1 cellular context compared by ENCODE assay signal in genomic region chr7:69597278-69598076, GRCh38.
TF ChIP-seq lines count a peak whose summit lies in the region.

No MANE protein-coding gene starts in this region.

TF ChIP-seq in GM12878, 131 proteins besides CTCF, POLR2A, EP300 and RAD21 (continued from another document):
- TF ChIP-seq E4F1 (IDR thresholded peaks at IDR 0.05; ENCODE audit: borderline replicate concordance, partially characterized antibody): no peak
- TF ChIP-seq BHLHE40 (IDR thresholded peaks at IDR 0.05; ENCODE audit: borderline replicate concordance in 1 of 2, low read depth in 2 of 2, low read length in 1 of 2): peak in 1 of 2 experiments; percentile 30; a peak in 1 of 4 replicates
- TF ChIP-seq RUNX3 (IDR thresholded peaks at IDR 0.05; ENCODE audit: low read length): peak; percentile 61
- no peak for TF ChIP-seq SUPT20H (IDR thresholded peaks at IDR 0.05; ENCODE audit: borderline replicate concordance, control insufficient read depth, low read depth, low read length)
- TF ChIP-seq IKZF2 (IDR thresholded peaks at IDR 0.05): peak in 1 of 2 experiments; percentile 47; a peak in 2 of 4 replicates
- TF ChIP-seq RB1 (IDR thresholded peaks at IDR 0.05; ENCODE audit: borderline replicate concordance): peak; percentile 70; the same call in 1 of the 2 replicates
- TF ChIP-seq NKRF (conservative IDR thresholded peaks at IDR 0.05): 0 out of 2 replicates have a peak, but pooled peaks have one; percentile 27
- peak; percentile 52 for TF ChIP-seq DPF2 (IDR thresholded peaks at IDR 0.05)
- peak; percentile 77; the same call in 1 of the 2 replicates for TF ChIP-seq GATAD2B (conservative IDR thresholded peaks at IDR 0.05; ENCODE audit: low read depth)
- peak; percentile 74 for TF ChIP-seq IKZF1 (conservative IDR thresholded peaks at IDR 0.05)
- TF ChIP-seq RELB (IDR thresholded peaks at IDR 0.05; ENCODE audit: low read depth): peak; percentile 37; the same call in 1 of the 2 replicates
- peak; percentile 71 for TF ChIP-seq EED (IDR thresholded peaks at IDR 0.05; ENCODE audit: low read depth)
